In genomic region chr2:136796339-136796738, GRCh38 we compare ENCODE assay signal across 22 cellular contexts. TPM values are rescaled to one million over a fixed set of nuclear protein-coding genes. Genes with fewer than 3 reads are reported as not detected.
DNase-seq lines count a peak whose midpoint lies in the region; ATAC-seq and TF ChIP-seq lines count a peak whose summit lies in the region.
"Had no signal": no experiment of that assay in that cellular context is flagged by ENCODE, and none has a peak within 500 bp of the region (broad histone marks: within the 10 kb centered on the region; RNA-seq: fewer than 3 reads in every experiment).

No MANE protein-coding gene starts in this region.

- DNase-seq in NCI-H82 (lab: John Stamatoyannopoulos, UW) (peak; percentile 14), NCI-H82 treated with DMSO at 0.1 percent for 48 hours (lab: John Stamatoyannopoulos, UW; ENCODE audit: unreplicated experiment) (no peak), hepatocyte (ENCODE audit: low spot score) (no peak), OCI-M1 (lab: John Stamatoyannopoulos, UW) (no peak), NCI-H526 (lab: John Stamatoyannopoulos, UW) (no peak)
- no peak for DNase-seq in activated CD8-positive, alpha-beta T cell treated with anti-CD3 and anti-CD28 coated beads for 36 hours
- DNase-seq: activated B cell treated with CpG ODN at 0.5 μM for 24 hours, anterior cingulate cortex, GDM1, NCI-H187, NCI-H2227 treated with DMSO at 0.1 percent for 48 hours, Right ventricle myocardium superior, SW 1271, T1000, trophoblast cell had no signal

- CTCF ChIA-PET in activated CD8-positive, alpha-beta T cell treated with anti-CD3 and anti-CD28 coated beads for 36 hours (lab: Charles Lee) = no interaction called here

- H3K9me3 ChIP-seq in Loucy (ENCODE audit: insufficient read depth, low read depth, low read length) = no peaks in the 10 kb centered on the region
- H3K9me3 ChIP-seq in hepatocyte (ENCODE audit: low read depth) = no peaks in the 10 kb centered on the region

- no peak overlapping the region for H3K4me3 Mint-ChIP-seq in activated CD8-positive, alpha-beta T cell treated with anti-CD3 and anti-CD28 coated beads for 36 hours
- H3K4me3 Mint-ChIP-seq: activated B cell treated with CpG ODN at 0.5 μM for 24 hours; activated T-helper 17 cell treated with anti-CD3 and anti-CD28 coated beads, Interleukin-2, amount 50 U/mL, for 72 hours had no signal

- H3F3A ChIP-seq in Loucy (ENCODE audit: low read depth) = no peaks in the 10 kb centered on the region

- no peak overlapping the region for H3K4me2 ChIP-seq in Loucy (ENCODE audit: low read depth, low read length, poor library complexity, severe bottlenecking)
- H3K4me2 ChIP-seq in hepatocyte = no peak overlapping the region

- H3K27ac ChIP-seq in hepatocyte = no peak overlapping the region
- H3K27ac ChIP-seq: coronary artery had no signal

- H3K27me3 ChIP-seq in Loucy (ENCODE audit: insufficient read depth, low read length, poor library complexity, severe bottlenecking) (no peaks in the 10 kb centered on the region), hepatocyte (no peaks in the 10 kb centered on the region)

- H3K27ac Mint-ChIP-seq in activated CD8-positive, alpha-beta T cell treated with anti-CD3 and anti-CD28 coated beads for 36 hours = no peak overlapping the region
- H3K27ac Mint-ChIP-seq: activated B cell treated with CpG ODN at 0.5 μM for 24 hours; activated naive CD4-positive, alpha-beta T cell treated with anti-CD3 and anti-CD28 coated beads, Interleukin-2, amount 50 U/mL, for 72 hours; activated T-helper 17 cell treated with anti-CD3 and anti-CD28 coated beads, Interleukin-2, amount 50 U/mL, for 72 hours had no signal

- H3K36me3 ChIP-seq in Loucy (ENCODE audit: insufficient read depth, low read length) (no peaks in the 10 kb centered on the region), hepatocyte (replicated peaks; ENCODE audit: insufficient read depth, low read depth) (no peaks in the 10 kb centered on the region)

- H3K4me1 Mint-ChIP-seq in activated CD8-positive, alpha-beta T cell treated with anti-CD3 and anti-CD28 coated beads for 36 hours (ENCODE audit: low read depth) = no peaks in the 10 kb centered on the region
- H3K4me1 Mint-ChIP-seq: activated B cell treated with CpG ODN at 0.5 μM for 24 hours; activated T-helper 17 cell treated with anti-CD3 and anti-CD28 coated beads, Interleukin-2, amount 50 U/mL, for 72 hours had no signal

- H4K20me1 ChIP-seq in Loucy (ENCODE audit: insufficient read depth, low read length, poor library complexity, severe bottlenecking) (no peaks in the 10 kb centered on the region), hepatocyte (ENCODE audit: insufficient read depth, poor library complexity, severe bottlenecking) (no peaks in the 10 kb centered on the region)

- peaks cover 6% of the 10 kb centered on the region for H3K27me3 Mint-ChIP-seq in activated CD8-positive, alpha-beta T cell treated with anti-CD3 and anti-CD28 coated beads for 36 hours
- H3K27me3 Mint-ChIP-seq: activated B cell treated with CpG ODN at 0.5 μM for 24 hours had no signal

- intact Hi-C loops in activated CD8-positive, alpha-beta T cell treated with anti-CD3 and anti-CD28 coated beads for 36 hours (cut with micrococcal nuclease) = no loop called here

- ATAC-seq in activated CD8-positive, alpha-beta T cell treated with anti-CD3 and anti-CD28 coated beads for 36 hours = no peak
- no peak for ATAC-seq in HG02870 (IDR thresholded peaks at IDR 0.05; ENCODE audit: unreplicated experiment)
- ATAC-seq: activated naive CD4-positive, alpha-beta T cell treated with anti-CD3 and anti-CD28 coated beads, Interleukin-2, amount 50 U/mL, for 72 hours; activated T-helper 17 cell treated with anti-CD3 and anti-CD28 coated beads, Interleukin-2, amount 50 U/mL, for 72 hours had no signal

- H3K4me3 ChIP-seq in Loucy (ENCODE audit: low read length, poor library complexity, severe bottlenecking) (no peak overlapping the region), hepatocyte (no peak overlapping the region)
- H3K4me3 ChIP-seq: coronary artery had no signal

- H3K36me3 Mint-ChIP-seq in activated CD8-positive, alpha-beta T cell treated with anti-CD3 and anti-CD28 coated beads for 36 hours (ENCODE audit: low read depth) = no peaks in the 10 kb centered on the region
- H3K36me3 Mint-ChIP-seq: activated naive CD4-positive, alpha-beta T cell treated with anti-CD3 and anti-CD28 coated beads, Interleukin-2, amount 50 U/mL, for 72 hours had no signal

- H3K9me2 ChIP-seq in Loucy (replicated peaks; ENCODE audit: low read depth, low read length) (no peaks in the 10 kb centered on the region), hepatocyte (replicated peaks; ENCODE audit: insufficient read depth) (no peaks in the 10 kb centered on the region)

- H3K9me3 Mint-ChIP-seq in activated CD8-positive, alpha-beta T cell treated with anti-CD3 and anti-CD28 coated beads for 36 hours = no peaks in the 10 kb centered on the region
- H3K9me3 Mint-ChIP-seq: activated B cell treated with CpG ODN at 0.5 μM for 24 hours; activated naive CD4-positive, alpha-beta T cell treated with anti-CD3 and anti-CD28 coated beads, Interleukin-2, amount 50 U/mL, for 72 hours; activated T-helper 17 cell treated with anti-CD3 and anti-CD28 coated beads, Interleukin-2, amount 50 U/mL, for 72 hours had no signal

- TF ChIP-seq CTCF in Loucy (conservative IDR thresholded peaks at IDR 0.05; ENCODE audit: low read length) (peak; percentile 74), hepatocyte (IDR thresholded peaks at IDR 0.05; ENCODE audit: poor library complexity) (peak; percentile 17)
- TF ChIP-seq CTCF in activated CD8-positive, alpha-beta T cell treated with anti-CD3 and anti-CD28 coated beads for 36 hours (IDR thresholded peaks at IDR 0.05) = no peak

- H3K9ac ChIP-seq in Loucy (ENCODE audit: low read depth, low read length, poor library complexity, severe bottlenecking) = no peak overlapping the region

- H2AFZ ChIP-seq in Loucy (ENCODE audit: low read length) (no peak overlapping the region), hepatocyte (no peak overlapping the region)

- 84% methylated on average over 4 of the region's 4 CpGs for WGBS in hepatocyte (ENCODE audit: low lambda C conversion rate, missing lambda C conversion rate)

- H3K4me1 ChIP-seq in Loucy (ENCODE audit: insufficient read depth, low read length, poor library complexity, severe bottlenecking) = no peaks in the 10 kb centered on the region
- H3K4me1 ChIP-seq in hepatocyte (ENCODE audit: insufficient read depth) = no peaks in the 10 kb centered on the region

- H3K79me2 ChIP-seq in Loucy (ENCODE audit: insufficient read depth, low read length) (no peaks in the 10 kb centered on the region), hepatocyte (no peaks in the 10 kb centered on the region)

- POLR2A ChIA-PET in activated CD8-positive, alpha-beta T cell treated with anti-CD3 and anti-CD28 coated beads for 36 hours (lab: Charles Lee) = no interaction called here

RNA-seq across cellular contexts. Expression of gene THSD7B, which starts 31.0 kb away (rescaled TPM):
- 4.5 and 5.7 TPM in 2 replicates for total RNA-seq in hepatocyte
- 0.48 and 2.0 TPM in 2 replicates for polyA plus RNA-seq in hepatocyte
- total RNA-seq in activated CD8-positive, alpha-beta T cell treated with anti-CD3 and anti-CD28 coated beads for 36 hours = not detected
- total RNA-seq: A172; activated B cell treated with CpG ODN at 0.5 μM for 24 hours; activated naive CD4-positive, alpha-beta T cell treated with anti-CD3 and anti-CD28 coated beads, Interleukin-2, amount 50 U/mL, for 72 hours; lung microvascular endothelial cell had no signal
